Comparison of ENCODE assay signal across 22 cellular contexts in the genomic region with DNA sequence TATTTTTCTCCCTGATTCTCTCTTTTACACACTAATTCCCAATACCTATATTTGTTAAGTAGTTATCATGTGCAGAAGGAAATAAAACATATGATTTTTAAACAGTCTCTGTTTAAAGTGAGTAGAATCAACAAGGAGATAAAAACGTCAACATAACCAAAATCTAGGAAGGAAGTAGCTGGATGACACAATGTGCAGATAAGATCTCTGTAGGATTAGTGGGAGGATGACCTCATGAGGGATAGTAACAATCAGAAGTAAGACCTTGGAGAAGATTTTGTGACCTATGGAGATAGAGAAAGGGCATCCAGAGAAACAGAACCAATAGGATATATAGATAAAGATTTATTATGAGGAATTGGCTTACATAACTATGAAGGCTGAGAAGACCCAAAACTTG.
DNase-seq lines count a peak whose midpoint lies in the region; ATAC-seq and TF ChIP-seq lines count a peak whose summit lies in the region.
"Had no signal": no experiment of that assay in that cellular context is flagged by ENCODE, and none has a peak within 500 bp of the region (broad histone marks: within the 10 kb centered on the region; RNA-seq: fewer than 3 reads in every experiment).

No MANE protein-coding gene starts in this region.

- no peaks in the 10 kb centered on the region for H3K27me3 ChIP-seq in GM23248 (replicated peaks; ENCODE audit: insufficient read depth)
- H3K27me3 ChIP-seq in MM.1S (replicated peaks; ENCODE audit: insufficient read depth, low read length), result no peaks in the 10 kb centered on the region
- H3K27me3 ChIP-seq: BLaER1 had no signal

- H3K4me2 ChIP-seq in GM23248 (ENCODE audit: unreplicated experiment) (no peak overlapping the region), MM.1S (ENCODE audit: low read depth, low read length) (no peak overlapping the region)
- H3K4me2 ChIP-seq: BLaER1, SK-N-SH had no signal

- H3F3A ChIP-seq in GM23248 (ENCODE audit: insufficient read depth) (no peaks in the 10 kb centered on the region), MM.1S (ENCODE audit: insufficient read depth, low read length) (no peaks in the 10 kb centered on the region)

- H3K9me2 ChIP-seq in GM23248 (ENCODE audit: insufficient read depth) (no peaks in the 10 kb centered on the region), MM.1S (replicated peaks; ENCODE audit: insufficient read depth, low read length) (no peaks in the 10 kb centered on the region)
- H3K9me2 ChIP-seq: SK-N-SH had no signal

- in situ Hi-C loops in GM23248 (cut with MboI), result no loop called here

- H3K9ac ChIP-seq in GM23248, result no peak overlapping the region
- H3K9ac ChIP-seq in MM.1S (ENCODE audit: low read length), result no peak overlapping the region
- H3K9ac ChIP-seq: BLaER1, SK-N-SH had no signal

- H3K9me3 ChIP-seq in GM23248 (ENCODE audit: low read depth), result no peaks in the 10 kb centered on the region
- H3K9me3 ChIP-seq in MM.1S (replicated peaks; ENCODE audit: insufficient read depth, low read length), result no peaks in the 10 kb centered on the region
- H3K9me3 ChIP-seq: SK-N-SH had no signal

- H3K27ac ChIP-seq in GM23248, result no peak overlapping the region
- H3K27ac ChIP-seq in MM.1S (ENCODE audit: low read length), result no peak overlapping the region
- H3K27ac ChIP-seq: BLaER1 had no signal

- H4K20me1 ChIP-seq in GM23248 (ENCODE audit: insufficient read depth) (no peaks in the 10 kb centered on the region), MM.1S (ENCODE audit: insufficient read depth, low read length) (no peaks in the 10 kb centered on the region)
- H4K20me1 ChIP-seq: BLaER1 had no signal

- no peak for ATAC-seq in left lobe of liver
- ATAC-seq: GM12878 had no signal

- DNase-seq in A172 (ENCODE audit: low spot score) (peak; percentile 18), GM23248 (peak; percentile 49), OCI-M1 (lab: John Stamatoyannopoulos, UW) (peak; percentile 23), iris pigment epithelial cell (ENCODE audit: low read depth) (peak; percentile 51), NCI-H82 treated with DMSO at 0.1 percent for 48 hours (lab: John Stamatoyannopoulos, UW; ENCODE audit: unreplicated experiment) (no peak), MM.1S (no peak), left lobe of liver (ENCODE audit: low spot score) (no peak)
- DNase-seq: CD4-positive, CD25-positive, alpha-beta regulatory T cell; DMS153; DND-41; GOT3; HCEC 1CT; NCI-H1092; NCI-H1417 treated with DMSO at 0.1 percent for 48 hours; NCI-H1694 treated with DMSO at 0.1 percent for 48 hours; NCI-H2081; NCI-H2227 treated with DMSO at 0.1 percent for 48 hours; NCI-H526 treated with DMSO at 0.1 percent for 48 hours; SK-N-SH; SW 1271 had no signal

- TF ChIP-seq CTCF in MM.1S (IDR thresholded peaks at IDR 0.05; ENCODE audit: low read length), result no peak

- H3K79me2 ChIP-seq in GM23248 (ENCODE audit: insufficient read depth) (no peaks in the 10 kb centered on the region), MM.1S (ENCODE audit: low read length) (no peaks in the 10 kb centered on the region)

- 21 to 27% methylated on average over 1 of the region's 1 CpG for whole genome bisulfite sequencing in GM23248 (ENCODE audit: low coverage in 1 of 2, low lambda C conversion rate in 2 of 2, missing lambda C conversion rate in 2 of 2), 2 experiments

- no peaks in the 10 kb centered on the region for H3K36me3 ChIP-seq in GM23248 (ENCODE audit: low read depth)
- H3K36me3 ChIP-seq in MM.1S (replicated peaks; ENCODE audit: insufficient read depth, low read length), result no peaks in the 10 kb centered on the region
- H3K36me3 ChIP-seq: BLaER1 had no signal

- 0 out of 2 replicates have a peak, but pooled peaks cover 4% of the 10 kb centered on the region for H3K4me1 ChIP-seq in GM23248 (ENCODE audit: insufficient read depth)
- no peaks in the 10 kb centered on the region for H3K4me1 ChIP-seq in MM.1S (ENCODE audit: low read length)
- H3K4me1 ChIP-seq: BLaER1 had no signal

- no peak overlapping the region for H3K4me3 ChIP-seq in GM23248
- H3K4me3 ChIP-seq in MM.1S (ENCODE audit: low read length), result no peak overlapping the region
- H3K4me3 ChIP-seq: BLaER1, GM12878 had no signal

- H2AFZ ChIP-seq in GM23248 (0 out of 2 replicates have a peak overlapping the region, but pooled peaks have one; percentile 7), MM.1S (ENCODE audit: low read length) (no peak overlapping the region)

Comparison
In these comparisons a context has a peak if more than half of its experiments do, and no peak if none do; other contexts are left out.
1. DNase-seq: peak in A172 (single experiment), GM23248 (single experiment), OCI-M1 (single experiment) and iris pigment epithelial cell (single experiment); none in NCI-H82 treated with DMSO at 0.1 percent for 48 hours (single experiment), MM.1S (single experiment) and left lobe of liver (single experiment).